Comparison of ENCODE assay signal across 11 cellular contexts in the genomic region with DNA sequence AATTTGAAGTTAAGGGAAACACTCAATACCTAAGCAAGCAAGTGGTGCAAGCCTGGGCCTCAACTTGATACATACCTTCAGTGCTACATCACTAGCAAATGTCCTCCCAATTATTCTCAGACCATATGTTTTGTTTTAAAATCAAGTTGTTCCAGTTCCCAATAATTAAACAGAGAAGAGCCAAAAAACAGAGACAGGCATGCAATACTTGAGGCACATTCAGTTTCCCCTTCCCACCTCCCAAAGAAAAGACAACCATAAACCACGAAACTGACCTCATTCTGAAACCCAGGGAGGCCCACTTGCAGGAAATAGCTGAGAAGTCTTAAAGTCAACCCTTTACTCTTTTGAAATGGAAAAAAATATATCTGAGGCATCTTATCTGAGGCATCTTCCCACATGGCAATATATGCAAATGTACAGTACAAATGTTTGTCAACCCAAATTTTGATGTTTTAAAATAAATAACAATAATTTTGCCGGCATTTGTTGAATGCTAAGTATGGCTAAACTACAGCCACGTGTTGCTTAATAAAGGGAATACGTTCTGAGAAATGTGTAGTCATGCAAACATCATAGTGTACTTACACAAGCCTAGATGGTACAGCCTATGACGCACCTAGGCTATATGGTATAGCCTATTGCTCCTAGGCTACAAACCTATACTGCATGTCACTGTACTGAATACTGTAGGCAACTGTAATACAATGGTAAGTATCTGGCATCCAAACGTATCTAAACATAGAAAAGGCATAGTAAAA.
DNase-seq lines count a peak whose midpoint lies in the region; ATAC-seq and TF ChIP-seq lines count a peak whose summit lies in the region.
"Had no signal": no experiment of that assay in that cellular context is flagged by ENCODE, and none has a peak within 500 bp of the region (broad histone marks: within the 10 kb centered on the region; RNA-seq: fewer than 3 reads in every experiment).

No MANE protein-coding gene starts in this region.

- H3K79me2 ChIP-seq in ACC112 (ENCODE audit: control insufficient read depth, insufficient read depth, low read length, unreplicated experiment) = peaks cover 65% of the 10 kb centered on the region

- POLR2A ChIA-PET in CD4-positive, alpha-beta T cell (lab: Charles Lee) = no interaction called here

- TF ChIP-seq CTCF in fibroblast of the aortic adventitia (IDR thresholded peaks at IDR 0.05; ENCODE audit: insufficient read depth, low read length) = no peak
- TF ChIP-seq CTCF in CD4-positive, alpha-beta T cell (IDR thresholded peaks at IDR 0.05) = no peak

- peak overlapping the region; percentile 75 for H3K27ac ChIP-seq in ACC112 (ENCODE audit: low read depth, low read length)
- H3K27ac ChIP-seq in CD4-positive, alpha-beta T cell (ENCODE audit: low read depth, low read length) = no peak overlapping the region
- H3K27ac ChIP-seq: thyroid gland had no signal

- peaks cover 5% of the 10 kb centered on the region; the same call in 1 of the 2 replicates for H3K36me3 ChIP-seq in ACC112 (ENCODE audit: insufficient read depth, low read length)
- H3K36me3 ChIP-seq: thyroid gland had no signal

- H3K27me3 Mint-ChIP-seq in activated T-helper 1 cell treated with anti-CD3 and anti-CD28 coated beads, Interleukin-12 subunit alpha, Interleukin-12 subunit beta, Interleukin-2, Interleukin-4 antibody, amounts not matched to agents 30 ng/mL and 10 ng/mL and 1 ng/mL, durations not matched to agents 14 hours and 24 hours and 36 hours (ENCODE audit: insufficient read depth) = no peaks in the 10 kb centered on the region
- H3K27me3 Mint-ChIP-seq in CD4-positive, alpha-beta T cell = no peaks in the 10 kb centered on the region

- H3K27ac Mint-ChIP-seq in activated T-helper 1 cell treated with anti-CD3 and anti-CD28 coated beads, Interleukin-12 subunit alpha, Interleukin-12 subunit beta, Interleukin-2, Interleukin-4 antibody, amounts not matched to agents 30 ng/mL and 10 ng/mL and 1 ng/mL, durations not matched to agents 14 hours and 24 hours and 36 hours = peak overlapping the region; percentile 83
- H3K27ac Mint-ChIP-seq in CD4-positive, alpha-beta T cell = no peak overlapping the region

- H3K27me3 ChIP-seq in ACC112 (ENCODE audit: insufficient read depth, low read length) = no peaks in the 10 kb centered on the region
- no peaks in the 10 kb centered on the region for H3K27me3 ChIP-seq in CD4-positive, alpha-beta T cell (ENCODE audit: control insufficient read depth, insufficient read depth, low read length)
- H3K27me3 ChIP-seq: thyroid gland had no signal

- H3K4me1 ChIP-seq in ACC112 (ENCODE audit: control insufficient read depth, insufficient read depth, low read length, unreplicated experiment) = peaks cover 44% of the 10 kb centered on the region

- H3K36me3 Mint-ChIP-seq in activated T-helper 1 cell treated with anti-CD3 and anti-CD28 coated beads, Interleukin-12 subunit alpha, Interleukin-12 subunit beta, Interleukin-2, Interleukin-4 antibody, amounts not matched to agents 30 ng/mL and 10 ng/mL and 1 ng/mL, durations not matched to agents 14 hours and 24 hours and 36 hours (ENCODE audit: low read depth) = peaks cover 23% of the 10 kb centered on the region
- H3K36me3 Mint-ChIP-seq in CD4-positive, alpha-beta T cell (ENCODE audit: low read depth) = peaks cover 9% of the 10 kb centered on the region

- H3K9me3 ChIP-seq in CD4-positive, alpha-beta T cell (ENCODE audit: control insufficient read depth, low read length) = no peaks in the 10 kb centered on the region
- H3K9me3 ChIP-seq: thyroid gland had no signal

- peak overlapping the region; percentile 47 for H3K4me3 Mint-ChIP-seq in activated T-helper 1 cell treated with anti-CD3 and anti-CD28 coated beads, Interleukin-12 subunit alpha, Interleukin-12 subunit beta, Interleukin-2, Interleukin-4 antibody, amounts not matched to agents 30 ng/mL and 10 ng/mL and 1 ng/mL, durations not matched to agents 14 hours and 24 hours and 36 hours
- H3K4me3 Mint-ChIP-seq in CD4-positive, alpha-beta T cell = no peak overlapping the region

- H3K4me3 ChIP-seq in ACC112 (ENCODE audit: low read depth, low read length) (no peak overlapping the region), fibroblast of the aortic adventitia (ENCODE audit: low read depth, low read length) (no peak overlapping the region)
- H3K4me3 ChIP-seq: thyroid gland had no signal

- no peak overlapping the region for H2AFZ ChIP-seq in ACC112 (ENCODE audit: low read length, unreplicated experiment)

- peaks cover 85% of the 10 kb centered on the region for H3K4me1 Mint-ChIP-seq in activated T-helper 1 cell treated with anti-CD3 and anti-CD28 coated beads, Interleukin-12 subunit alpha, Interleukin-12 subunit beta, Interleukin-2, Interleukin-4 antibody, amounts not matched to agents 30 ng/mL and 10 ng/mL and 1 ng/mL, durations not matched to agents 14 hours and 24 hours and 36 hours (ENCODE audit: low read depth)
- peaks cover 19% of the 10 kb centered on the region for H3K4me1 Mint-ChIP-seq in CD4-positive, alpha-beta T cell (ENCODE audit: low read depth)

- DNase-seq in HCEC 1CT = peak; percentile 51
- peak; percentile 34 for DNase-seq in activated T-helper 1 cell treated with anti-CD3 and anti-CD28 coated beads, Interleukin-12 subunit alpha, Interleukin-12 subunit beta, Interleukin-2, Interleukin-4 antibody, amounts not matched to agents 30 ng/mL and 10 ng/mL and 1 ng/mL, durations not matched to agents 14 hours and 24 hours and 36 hours (ENCODE audit: low spot score)
- DNase-seq in fibroblast of the aortic adventitia (ENCODE audit: low read depth) = peak; percentile 92
- no peak for DNase-seq in CD4-positive, alpha-beta T cell
- DNase-seq in NOMO-1 treated with DMSO at 0.1 percent for 48 hours (lab: John Stamatoyannopoulos, UW; ENCODE audit: unreplicated experiment) = no peak
- DNase-seq: NCI-H2081 treated with DMSO at 0.1 percent for 48 hours, T-helper 9 cell, thyroid gland had no signal

- intact Hi-C loops in activated T-helper 1 cell treated with anti-CD3 and anti-CD28 coated beads, Interleukin-12 subunit alpha, Interleukin-12 subunit beta, Interleukin-2, Interleukin-4 antibody, amounts not matched to agents 30 ng/mL and 10 ng/mL and 1 ng/mL, durations not matched to agents 14 hours and 24 hours and 36 hours (cut with micrococcal nuclease) = loop anchor here (1.0 to 5.0 kb wide), 10 partner anchors 8 to 249 kb away; a partner anchor contains a TSS
- intact Hi-C loops in CD4-positive, alpha-beta T cell (cut with DNase I, micrococcal nuclease) = no loop called here

- peaks cover 1% of the 10 kb centered on the region for H3K9me3 Mint-ChIP-seq in activated T-helper 1 cell treated with anti-CD3 and anti-CD28 coated beads, Interleukin-12 subunit alpha, Interleukin-12 subunit beta, Interleukin-2, Interleukin-4 antibody, amounts not matched to agents 30 ng/mL and 10 ng/mL and 1 ng/mL, durations not matched to agents 14 hours and 24 hours and 36 hours
- H3K9me3 Mint-ChIP-seq in CD4-positive, alpha-beta T cell = no peaks in the 10 kb centered on the region

- ATAC-seq in HG03159 (IDR thresholded peaks at IDR 0.05; ENCODE audit: unreplicated experiment) (no peak), GM21737 (IDR thresholded peaks at IDR 0.05; ENCODE audit: unreplicated experiment) (no peak)
- ATAC-seq in CD4-positive, alpha-beta T cell (ENCODE audit: poor library complexity) = no peak

- CTCF ChIA-PET in CD4-positive, alpha-beta T cell (lab: Charles Lee) = interaction anchor here (0.6 kb wide), 1 partner anchor 23 kb away, joined by 5 read pairs; no protein-coding TSS in a partner anchor

Comparison
In these comparisons a context has a peak if more than half of its experiments do, and no peak if none do; other contexts are left out.
1. DNase-seq: peak in HCEC 1CT (single experiment), activated T-helper 1 cell treated with anti-CD3 and anti-CD28 coated beads, Interleukin-12 subunit alpha, Interleukin-12 subunit beta, Interleukin-2, Interleukin-4 antibody, amounts not matched to agents 30 ng/mL and 10 ng/mL and 1 ng/mL, durations not matched to agents 14 hours and 24 hours and 36 hours (single experiment) and fibroblast of the aortic adventitia (single experiment); none in CD4-positive, alpha-beta T cell (0 of 10) and NOMO-1 treated with DMSO at 0.1 percent for 48 hours (single experiment).